8 cellular contexts compared by ENCODE assay signal in the genomic region with DNA sequence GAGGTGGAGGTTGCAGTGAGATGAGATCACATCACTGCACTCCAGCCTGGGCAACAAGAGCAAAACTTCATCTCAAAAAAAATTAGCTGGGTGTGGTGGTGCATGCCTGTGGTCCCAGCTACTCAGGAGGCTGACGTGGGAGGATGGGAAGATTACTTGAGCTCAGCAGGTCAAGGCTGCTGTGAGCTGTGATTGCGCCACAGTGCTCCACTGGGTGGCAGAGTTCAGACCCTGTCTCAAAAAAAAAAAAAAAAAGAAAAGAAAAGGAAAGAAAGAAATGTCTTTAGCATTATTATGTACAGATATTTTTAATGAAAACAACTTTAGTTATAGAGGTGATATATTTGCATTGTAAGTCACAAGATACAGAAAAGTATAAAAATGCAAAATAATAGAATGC. TPM values are rescaled to one million over a fixed set of nuclear protein-coding genes. Genes with fewer than 3 reads are reported as not detected.
DNase-seq lines count a peak whose midpoint lies in the region; ATAC-seq, FAIRE-seq and TF ChIP-seq lines count a peak whose summit lies in the region.
"Not testable (repeated sequence)": the region's sequence is repeated elsewhere in the genome, so short reads cannot be mapped to it uniquely, and the experiment has no call there.

No MANE protein-coding gene starts in this region.

- peak in 1 of 2 donors; percentile 17 for ATAC-seq in naive B cell (ENCODE audit: low read depth in 2 of 2)

- H3K9me2 ChIP-seq in OCI-LY1 (ENCODE audit: low read depth, low read length): not testable (repeated sequence)

- not testable (repeated sequence) for TF ChIP-seq EP300 in transverse colon (IDR thresholded peaks at IDR 0.05; ENCODE audit: low read depth)

- peak overlapping the region; percentile 53 for H3K4me2 ChIP-seq in OCI-LY1 (ENCODE audit: low read length)
- H3K4me2 ChIP-seq in astrocyte (ENCODE audit: low read length): not testable (repeated sequence)

- not testable (repeated sequence) for H3K27me3 ChIP-seq in OCI-LY1 (ENCODE audit: insufficient read depth, low read length); WERI-Rb-1 (ENCODE audit: insufficient read depth, low read depth, severe bottlenecking); astrocyte (ENCODE audit: insufficient read depth, low read length); transverse colon

- TF ChIP-seq CTCF in OCI-LY1 (IDR thresholded peaks at IDR 0.05; ENCODE audit: low read length): peak; percentile 65
- TF ChIP-seq CTCF in WERI-Rb-1 (IDR thresholded peaks at IDR 0.05; ENCODE audit: low read depth, low read length): peak; percentile 48
- not testable (repeated sequence) for TF ChIP-seq CTCF in astrocyte (IDR thresholded peaks at IDR 0.05; ENCODE audit: insufficient read depth, low read depth, low read length)
- peak in 2 of 5 experiments; percentile 10 to 12 for TF ChIP-seq CTCF in transverse colon (IDR thresholded peaks at IDR 0.05)

- not testable (repeated sequence) for H3K27ac Mint-ChIP-seq in astrocyte (ENCODE audit: unreplicated experiment)
- peak overlapping the region; percentile 61 to 87 (median 76) for H3K27ac Mint-ChIP-seq in naive B cell

- peak overlapping the region; percentile 16 for H3K4me3 ChIP-seq in OCI-LY1 (ENCODE audit: low read depth, low read length, poor library complexity, severe bottlenecking)
- not testable (repeated sequence) for H3K4me3 ChIP-seq in WERI-Rb-1 (ENCODE audit: low read depth, low read length); astrocyte (ENCODE audit: insufficient read depth, low read depth, low read length); transverse colon

- in situ Hi-C loops in transverse colon (cut with MboI; ENCODE audit: low pct_ligation_motif_present in 1 of 4, low pct_unique_long_range_greater_than_20kb in 1 of 4, low sequenced_read_pairs in 3 of 4): not testable (repeated sequence)

- H3K27ac ChIP-seq in OCI-LY1 (ENCODE audit: low read depth, low read length, poor library complexity, severe bottlenecking) (peak overlapping the region; percentile 96), transverse colon (peak overlapping the region in 3 of 4 donors; percentile 80 to 90 (median 86))
- H3K27ac ChIP-seq in WERI-Rb-1; astrocyte (ENCODE audit: low read depth, low read length): not testable (repeated sequence)

- H2AFZ ChIP-seq in OCI-LY1 (ENCODE audit: low read length); astrocyte (ENCODE audit: low read depth, low read length): not testable (repeated sequence)

- not testable (repeated sequence) for H3K36me3 ChIP-seq in OCI-LY1 (ENCODE audit: insufficient read depth, low read length); WERI-Rb-1; astrocyte (ENCODE audit: insufficient read depth, low read length); transverse colon

- DNase-seq in HT-29 (ENCODE audit: low spot score) (peak; percentile 21), WERI-Rb-1 (peak; percentile 56), astrocyte (ENCODE audit: low read depth) (peak; percentile 54), foreskin melanocyte (peak; percentile 29), transverse colon (peak; percentile 59)
- not testable (repeated sequence) for DNase-seq in naive B cell

- H3K9ac ChIP-seq in OCI-LY1 (ENCODE audit: low read length): peak overlapping the region; percentile 41; the same call in 1 of the 2 replicates
- not testable (repeated sequence) for H3K9ac ChIP-seq in astrocyte (ENCODE audit: low read length)

- H3F3A ChIP-seq in OCI-LY1 (ENCODE audit: insufficient read depth, low read length): peaks cover 12% of the 10 kb centered on the region

- not testable (repeated sequence) for H3K9me3 ChIP-seq in OCI-LY1 (ENCODE audit: low read length); WERI-Rb-1 (ENCODE audit: severe bottlenecking); astrocyte (ENCODE audit: insufficient read depth, low read depth, low read length); transverse colon

- H3K36me3 Mint-ChIP-seq in astrocyte (ENCODE audit: low read depth, unreplicated experiment); naive B cell: not testable (repeated sequence)

- H3K4me3 Mint-ChIP-seq in astrocyte (ENCODE audit: unreplicated experiment) (peak overlapping the region; percentile 34), naive B cell (peak overlapping the region; percentile 35 to 81 (median 70))

- not testable (repeated sequence) for H3K9me3 Mint-ChIP-seq in astrocyte (ENCODE audit: unreplicated experiment); naive B cell

- peaks cover 44% of the 10 kb centered on the region for H3K79me2 ChIP-seq in OCI-LY1 (ENCODE audit: insufficient read depth, low read length)
- peaks cover 83% of the 10 kb centered on the region for H3K79me2 ChIP-seq in astrocyte (ENCODE audit: insufficient read depth, low read length)

- FAIRE-seq in G401.6 (lab: Jason Lieb, UNC): peak; percentile 94
- FAIRE-seq in astrocyte (lab: Jason Lieb, UNC): not testable (repeated sequence)

- intact Hi-C loops in transverse colon (cut with DNase I; ENCODE audit: low total_unique reads): not testable (repeated sequence)

- H3K4me1 Mint-ChIP-seq in astrocyte (ENCODE audit: low read depth, unreplicated experiment) (peaks cover 13% of the 10 kb centered on the region), naive B cell (peaks cover 29 to 46% (median 41%) of the 10 kb centered on the region in 3 donors)

- not testable (repeated sequence) for H4K20me1 ChIP-seq in OCI-LY1 (ENCODE audit: insufficient read depth, low read length)
- H4K20me1 ChIP-seq in astrocyte (ENCODE audit: insufficient read depth, low read length): peaks cover 64% of the 10 kb centered on the region

- not testable (repeated sequence) for H3K27me3 Mint-ChIP-seq in astrocyte (ENCODE audit: low read depth, unreplicated experiment); naive B cell

- TF ChIP-seq POLR2A in transverse colon (IDR thresholded peaks at IDR 0.05): not testable (repeated sequence)

- 70 to 83% methylated on average over 1 to 2 of the region's 2 CpGs for WGBS in transverse colon (ENCODE audit: low coverage in 1 of 2), 2 donors

- H3K4me1 ChIP-seq in OCI-LY1 (ENCODE audit: insufficient read depth, low read length, severe bottlenecking) (peaks cover 84% of the 10 kb centered on the region), astrocyte (ENCODE audit: insufficient read depth, low read length) (peaks cover 11% of the 10 kb centered on the region), transverse colon (peaks cover 6 to 54% (median 12%) of the 10 kb centered on the region in 4 donors)

RNA-seq across cellular contexts. Expression of gene RUFY3, which starts 14.2 kb away (rescaled TPM):
- total RNA-seq in HT-29 (2014; rRNA removed; shearing (Covaris generic)): 15.0 and 18.7 TPM in 2 replicates
- 51.9 and 57.5 TPM in 2 replicates for total RNA-seq in astrocyte
- polyA plus RNA-seq in naive B cell (ENCODE audit: low read depth in 6 of 6): 10 to 100 TPM; 13.8 to 20.8 (median 14.4) TPM
- 10 to 100 TPM; 39.6 to 93.9 (median 50.8) TPM for total RNA-seq in transverse colon

RNA-seq across cellular contexts. Expression of gene UTP3, which starts 47.6 kb away (rescaled TPM):
- 17.5 and 19.2 TPM in 2 replicates for total RNA-seq in HT-29 (2014; rRNA removed; shearing (Covaris generic))
- total RNA-seq in astrocyte (34.9 and 37.0 TPM in 2 replicates), transverse colon (10 to 100 TPM in 3 of 4 donors, 1 to 10 TPM in 1; 3.7 to 23.1 (median 19.4) TPM)
- 10 to 100 TPM in 4 of 6 donors, 1 to 10 TPM in 2; 2.3 to 18.2 (median 13.6) TPM for polyA plus RNA-seq in naive B cell (ENCODE audit: low read depth in 6 of 6)
